1 cellular context compared by ENCODE assay signal in genomic region chrX:120468825-120469525, GRCh38.
TF ChIP-seq lines count a peak whose summit lies in the region.

Gene LAMP2 (minus strand): TSS chrX:120469296. CDS start chrX:120469169, 127 bp downstream.

TF ChIP-seq in K562, 482 proteins besides CTCF, POLR2A, EP300 and RAD21 (continued from another document and continues in another):
- TF ChIP-seq PHF20 (IDR thresholded peaks at IDR 0.05; ENCODE audit: partially characterized antibody): peak; percentile 53
- TF ChIP-seq POLR2H (tag; IDR thresholded peaks at IDR 0.05; ENCODE audit: low read depth): peak; percentile 78
- TF ChIP-seq ATF1 (CRISPR knock-in tag; IDR thresholded peaks at IDR 0.05): no peak
- TF ChIP-seq ATF1 (tag; IDR thresholded peaks at IDR 0.05): peak; percentile 83
- peak; percentile 38; the same call in 1 of the 2 replicates for TF ChIP-seq CTBP1 (IDR thresholded peaks at IDR 0.05; ENCODE audit: borderline replicate concordance)
- no peak for TF ChIP-seq ZC3H11A (IDR thresholded peaks at IDR 0.05; ENCODE audit: low read depth, low read length)
- no peak for TF ChIP-seq SFPQ (IDR thresholded peaks at IDR 0.05; ENCODE audit: low read depth, low read length)
- TF ChIP-seq ZBTB5 (IDR thresholded peaks at IDR 0.05): no peak
- TF ChIP-seq ZNF583 (CRISPR knock-in tag; IDR thresholded peaks at IDR 0.05): no peak
- peak; percentile 42; the same call in 1 of the 2 replicates for TF ChIP-seq NKRF (IDR thresholded peaks at IDR 0.05; ENCODE audit: borderline replicate concordance)
- no peak for TF ChIP-seq EZH2 (IDR thresholded peaks at IDR 0.05; ENCODE audit: borderline replicate concordance, low read depth, low read length)
- peak; percentile 82 for TF ChIP-seq SUPT5H (IDR thresholded peaks at IDR 0.05)
- TF ChIP-seq GMEB1 (CRISPR knock-in tag; IDR thresholded peaks at IDR 0.05): no peak
- TF ChIP-seq ELK3 (CRISPR knock-in tag; IDR thresholded peaks at IDR 0.05): no peak
- TF ChIP-seq CBFA2T3 (IDR thresholded peaks at IDR 0.05): no peak
- peak; percentile 38; the same call in 1 of the 2 replicates for TF ChIP-seq TOE1 (IDR thresholded peaks at IDR 0.05; ENCODE audit: borderline replicate concordance)
- TF ChIP-seq TOE1 (CRISPR knock-in tag; IDR thresholded peaks at IDR 0.05; ENCODE audit: borderline replicate concordance, low read depth): no peak
- no peak for TF ChIP-seq ZNF134 (CRISPR knock-in tag; conservative IDR thresholded peaks at IDR 0.05)
- TF ChIP-seq SNIP1 (IDR thresholded peaks at IDR 0.05; ENCODE audit: low read depth): no peak
- TF ChIP-seq ZNF212 (CRISPR knock-in tag; IDR thresholded peaks at IDR 0.05): no peak
- peak; percentile 65; the same call in 1 of the 2 replicates for TF ChIP-seq TFAP4 (CRISPR knock-in tag; IDR thresholded peaks at IDR 0.05; ENCODE audit: borderline replicate concordance)
- TF ChIP-seq NR2C1 (IDR thresholded peaks at IDR 0.05): peak; percentile 52; the same call in 1 of the 2 replicates
- peak; percentile 35; the same call in 1 of the 2 replicates for TF ChIP-seq NR2C1 (tag; IDR thresholded peaks at IDR 0.05)
- TF ChIP-seq CTCFL (IDR thresholded peaks at IDR 0.05; ENCODE audit: borderline replicate concordance, insufficient read depth, low read depth, low read length, poor library complexity, severe bottlenecking): no peak
- TF ChIP-seq ZNF511 (CRISPR knock-in tag; IDR thresholded peaks at IDR 0.05): peak; percentile 75; the same call in 1 of the 2 replicates
- no peak for TF ChIP-seq NRF1 (conservative IDR thresholded peaks at IDR 0.05 in 1 of 2, IDR thresholded peaks at IDR 0.05 in 1 of 2)
- TF ChIP-seq ETS2 (tag; IDR thresholded peaks at IDR 0.05; ENCODE audit: borderline replicate concordance, poor library complexity, severe bottlenecking): no peak
- no peak for TF ChIP-seq ZFP36 (IDR thresholded peaks at IDR 0.05; ENCODE audit: low read depth, low read length, partially characterized antibody)
- TF ChIP-seq ZNF143 (CRISPR knock-in tag; IDR thresholded peaks at IDR 0.05): no peak
- no peak for TF ChIP-seq TAF9B (IDR thresholded peaks at IDR 0.05; ENCODE audit: partially characterized antibody)
- TF ChIP-seq E2F3 (CRISPR knock-in tag; IDR thresholded peaks at IDR 0.05): no peak
- no peak for TF ChIP-seq ASH1L (IDR thresholded peaks at IDR 0.05; ENCODE audit: borderline replicate concordance, low read depth, partially characterized antibody)
- TF ChIP-seq ZNF217 (CRISPR knock-in tag; IDR thresholded peaks at IDR 0.05): no peak
- no peak for TF ChIP-seq ZNF41 (CRISPR knock-in tag; conservative IDR thresholded peaks at IDR 0.05)
- TF ChIP-seq KLF10 (CRISPR knock-in tag; IDR thresholded peaks at IDR 0.05): no peak
- no peak for TF ChIP-seq ZHX1 (conservative IDR thresholded peaks at IDR 0.05; ENCODE audit: low read length)
- TF ChIP-seq ZNF175 (CRISPR knock-in tag; IDR thresholded peaks at IDR 0.05; ENCODE audit: low read depth): no peak
- TF ChIP-seq THRAP3 (IDR thresholded peaks at IDR 0.05; ENCODE audit: borderline replicate concordance): no peak
- TF ChIP-seq ZNF655 (CRISPR knock-in tag; IDR thresholded peaks at IDR 0.05): no peak
- no peak for TF ChIP-seq HMGXB4 (CRISPR knock-in tag; IDR thresholded peaks at IDR 0.05)
- TF ChIP-seq RBM34 (IDR thresholded peaks at IDR 0.05; ENCODE audit: borderline replicate concordance, insufficient read depth, low read length): no peak
- no peak for TF ChIP-seq NCOA1 (IDR thresholded peaks at IDR 0.05; ENCODE audit: low read depth)
- no peak for TF ChIP-seq DIDO1 (tag; IDR thresholded peaks at IDR 0.05; ENCODE audit: low read depth)
- no peak for TF ChIP-seq E2F4 (CRISPR knock-in tag; IDR thresholded peaks at IDR 0.05; ENCODE audit: low read depth)
